In genomic region chr10:116470768-116471415, GRCh38 we compare ENCODE assay signal across 9 cellular contexts. TPM values are rescaled to one million over a fixed set of nuclear protein-coding genes. Genes with fewer than 3 reads are reported as not detected.
DNase-seq lines count a peak whose midpoint lies in the region; ATAC-seq, FAIRE-seq and TF ChIP-seq lines count a peak whose summit lies in the region.
"Had no signal": no experiment of that assay in that cellular context is flagged by ENCODE, and none has a peak within 500 bp of the region (broad histone marks: within the 10 kb centered on the region; RNA-seq: fewer than 3 reads in every experiment).

No MANE protein-coding gene starts in this region.

- peak; percentile 99 for ATAC-seq in HCT116
- ATAC-seq in activated naive CD8-positive, alpha-beta T cell treated with anti-CD3 and anti-CD28 coated beads, Interleukin-2, amount 50 U/mL, for 24 hours, result no peak
- no peak for ATAC-seq in HG03439 (IDR thresholded peaks at IDR 0.05; ENCODE audit: unreplicated experiment)

- CTCF ChIA-PET in HCT116 (lab: Charles Lee), result interaction anchor here (0.7 to 1.6 kb wide), 13 partner anchors 9 to 705 kb away, joined by 3 to 10 read pairs (median 4); no protein-coding TSS in a partner anchor
- CTCF ChIA-PET in RWPE1 (lab: Yijun Ruan, JAX), result interaction anchor here (0.6 to 1.2 kb wide), 5 partner anchors 14 to 1182 kb away, joined by 3 to 4 read pairs (median 3); no protein-coding TSS in a partner anchor

- DNase-seq in AML-193 (lab: John Stamatoyannopoulos, UW) (peak; percentile 6 to 22), HCT116 (ENCODE audit: low read depth, low spot score) (peak; percentile 33), RWPE1 (ENCODE audit: low spot score) (peak; percentile 76), keratinocyte (ENCODE audit: low read depth, low spot score) (no peak), lower leg skin (ENCODE audit: low spot score in 2 of 2) (no peak), medulla oblongata (ENCODE audit: extremely low spot score) (no peak)
- DNase-seq in activated naive CD8-positive, alpha-beta T cell treated with anti-CD3 and anti-CD28 coated beads, Interleukin-2, amount 50 U/mL, for 24 hours, result no peak

- WGBS in lower leg skin, 2 donors, result 71 to 75% methylated on average over 6 of the region's 6 CpGs

- H3K36me3 ChIP-seq in HCT116 (ENCODE audit: control insufficient read depth in 1 of 2, insufficient read depth in 2 of 2, low read length in 2 of 2) (no peaks in the 10 kb centered on the region), keratinocyte (ENCODE audit: control insufficient read depth in 2 of 2, extremely low read depth in 1 of 2, insufficient read depth in 2 of 2, low read length in 2 of 2) (peaks cover 14 to 16% of the 10 kb centered on the region in 2 experiments)

- TF ChIP-seq RAD21 in HCT116 (IDR thresholded peaks at IDR 0.05; ENCODE audit: low read depth), result peak; percentile 79

- RAD21 ChIA-PET in HCT116 (lab: Charles Lee; ENCODE audit: low non-redundant PET in 1 of 2, low total read pairs in 2 of 2, uncharacterized antibody in 2 of 2, unreplicated experiment in 2 of 2), result interaction anchor here in 1 of 2 experiments (1.2 kb wide), 1 partner anchor 317 kb away, joined by 3 read pairs; no protein-coding TSS in a partner anchor

- no peak overlapping the region for H3K27ac Mint-ChIP-seq in activated naive CD8-positive, alpha-beta T cell treated with anti-CD3 and anti-CD28 coated beads, Interleukin-2, amount 50 U/mL, for 24 hours

- peaks cover 6% of the 10 kb centered on the region for H3K9me3 Mint-ChIP-seq in activated naive CD8-positive, alpha-beta T cell treated with anti-CD3 and anti-CD28 coated beads, Interleukin-2, amount 50 U/mL, for 24 hours

- H3K9me2 ChIP-seq in HCT116 (ENCODE audit: insufficient read depth), result no peaks in the 10 kb centered on the region

- H3K27ac ChIP-seq in HCT116 (ENCODE audit: low read depth, low read length) (no peak overlapping the region), RWPE1 (no peak overlapping the region), keratinocyte (ENCODE audit: control insufficient read depth, insufficient read depth, low read length) (no peak overlapping the region)

- dilution Hi-C loops in keratinocyte (cut with MboI; ENCODE audit: extremely low pct_ligation_motif_present, low sequenced_read_pairs), result no loop called here

- no peak overlapping the region for H3K4me3 ChIP-seq in HCT116 (replicated peaks in 1 of 2; ENCODE audit: low read depth in 1 of 2, low read length in 2 of 2)
- H3K4me3 ChIP-seq in keratinocyte (ENCODE audit: control insufficient read depth in 2 of 3, extremely low read depth in 1 of 3, insufficient read depth in 2 of 3, low read depth in 1 of 3, low read length in 3 of 3), result no peak overlapping the region
- H3K4me3 ChIP-seq in lower leg skin (ENCODE audit: low read depth, poor library complexity, severe bottlenecking), result no peak overlapping the region

- H3K4me3 Mint-ChIP-seq in activated naive CD8-positive, alpha-beta T cell treated with anti-CD3 and anti-CD28 coated beads, Interleukin-2, amount 50 U/mL, for 24 hours, result no peak overlapping the region

- intact Hi-C loops in HCT116 (cut with micrococcal nuclease) (loop anchor here (2.0 to 10.0 kb wide), 3 partner anchors 51 to 704 kb away; no protein-coding TSS in a partner anchor), lower leg skin (cut with DNase I; ENCODE audit: low total_unique reads) (no loop called here)

- FAIRE-seq in keratinocyte (lab: Jason Lieb, UNC), result peak; percentile 34

- H3K4me2 ChIP-seq in HCT116 (ENCODE audit: low read length), result peak overlapping the region; percentile 38
- no peak overlapping the region for H3K4me2 ChIP-seq in keratinocyte (ENCODE audit: control insufficient read depth, extremely low read depth, insufficient read depth, low read depth, low read length)

- TF ChIP-seq POLR2A in HCT116 (IDR thresholded peaks at IDR 0.05; ENCODE audit: borderline replicate concordance, extremely low read depth, insufficient read depth, insufficient read length) (no peak), lower leg skin (IDR thresholded peaks at IDR 0.05) (no peak)

- H3K27me3 ChIP-seq in HCT116 (ENCODE audit: insufficient read depth, low read length) (peaks cover 15% of the 10 kb centered on the region), keratinocyte (ENCODE audit: control insufficient read depth, extremely low read depth, insufficient read depth, low read length) (no peaks in the 10 kb centered on the region)

- H3K4me1 ChIP-seq in HCT116 (ENCODE audit: control insufficient read depth in 1 of 2, insufficient read depth in 2 of 2, low read length in 2 of 2) (peaks cover 0 to 5% of the 10 kb centered on the region in 2 experiments; a peak in 2 of 4 replicates), keratinocyte (ENCODE audit: control insufficient read depth, extremely low read depth, insufficient read depth, low read length) (peaks cover 14% of the 10 kb centered on the region)

- H3K9me1 ChIP-seq in keratinocyte (ENCODE audit: control insufficient read depth, extremely low read depth, insufficient read depth, low read length), result no peaks in the 10 kb centered on the region

- peak; percentile 72 to 90 (median 84) for TF ChIP-seq CTCF in HCT116 (IDR thresholded peaks at IDR 0.05 in 2 of 3, conservative IDR thresholded peaks at IDR 0.05 in 1 of 3; ENCODE audit: borderline replicate concordance in 1 of 3, insufficient read depth in 1 of 3, low read depth in 2 of 3, low read length in 2 of 3)
- TF ChIP-seq CTCF in RWPE1 (conservative IDR thresholded peaks at IDR 0.05; ENCODE audit: low read depth), result no peak
- peak; percentile 57 to 65 (median 58) for TF ChIP-seq CTCF in keratinocyte (optimal IDR thresholded peaks at IDR 0.05 in 1 of 3, IDR thresholded peaks at IDR 0.05 in 1 of 3, conservative IDR thresholded peaks at IDR 0.05 in 1 of 3; ENCODE audit: extremely low read depth in 1 of 3, insufficient read depth in 2 of 3, low read length in 3 of 3)
- TF ChIP-seq CTCF in lower leg skin (IDR thresholded peaks at IDR 0.05), result no peak

- H3K9ac ChIP-seq in HCT116 (ENCODE audit: low read length) (no peak overlapping the region), keratinocyte (ENCODE audit: control insufficient read depth, extremely low read depth, insufficient read depth, low read length) (no peak overlapping the region)

- H3K79me2 ChIP-seq in HCT116 (ENCODE audit: insufficient read depth, low read length) (no peaks in the 10 kb centered on the region), keratinocyte (ENCODE audit: control insufficient read depth, insufficient read depth, low read length) (no peaks in the 10 kb centered on the region)

- no TSS peak for BruUV-seq in HCT116 (replicated peaks; lab: Mats Ljungman, UMichigan)

- POLR2A ChIA-PET in HCT116 (lab: Charles Lee), result no interaction called here
- POLR2A ChIA-PET in RWPE1 (lab: Yijun Ruan, JAX; ENCODE audit: low non-redundant PET), result no interaction called here

- peaks cover 2% of the 10 kb centered on the region for H3K4me1 Mint-ChIP-seq in activated naive CD8-positive, alpha-beta T cell treated with anti-CD3 and anti-CD28 coated beads, Interleukin-2, amount 50 U/mL, for 24 hours

- H2AFZ ChIP-seq in HCT116 (ENCODE audit: low read depth, low read length, poor library complexity, severe bottlenecking), result peak overlapping the region; percentile 79
- no peak overlapping the region for H2AFZ ChIP-seq in keratinocyte (ENCODE audit: control insufficient read depth, low read length)

- H4K20me1 ChIP-seq in HCT116 (ENCODE audit: insufficient read depth) (no peaks in the 10 kb centered on the region), keratinocyte (ENCODE audit: control insufficient read depth, extremely low read depth, insufficient read depth, low read length) (no peaks in the 10 kb centered on the region)

- H3K9me3 ChIP-seq in HCT116 (ENCODE audit: control insufficient read depth in 1 of 2, insufficient read depth in 1 of 2, low read depth in 1 of 2, low read length in 2 of 2) (no peaks in the 10 kb centered on the region), keratinocyte (ENCODE audit: control insufficient read depth, low read depth, low read length) (no peaks in the 10 kb centered on the region)

- no peaks in the 10 kb centered on the region for H3K36me3 Mint-ChIP-seq in activated naive CD8-positive, alpha-beta T cell treated with anti-CD3 and anti-CD28 coated beads, Interleukin-2, amount 50 U/mL, for 24 hours (ENCODE audit: low read depth)

- H3K27me3 Mint-ChIP-seq in activated naive CD8-positive, alpha-beta T cell treated with anti-CD3 and anti-CD28 coated beads, Interleukin-2, amount 50 U/mL, for 24 hours, result peaks cover 8% of the 10 kb centered on the region

TF ChIP-seq in HCT116, 20 proteins besides CTCF, POLR2A, EP300 and RAD21 (continues in another document):
- no peak for TF ChIP-seq CBX3 (IDR thresholded peaks at IDR 0.05; ENCODE audit: low read depth)
- TF ChIP-seq JUND (IDR thresholded peaks at IDR 0.05), result no peak
- no peak for TF ChIP-seq ZNF274 (IDR thresholded peaks at IDR 0.05; ENCODE audit: low read depth, low read length)
- peak; percentile 21 for TF ChIP-seq YY1 (IDR thresholded peaks at IDR 0.05; ENCODE audit: extremely low read depth, insufficient replicate concordance, low read depth, low read length)
- TF ChIP-seq MAX (IDR thresholded peaks at IDR 0.05), result no peak

RNA-seq across cellular contexts. Expression of gene PNLIPRP3, which starts 43.2 kb away (rescaled TPM):
- total RNA-seq in HCT116 (2021; ENCODE audit: unreplicated experiment), result not detected
- polyA plus RNA-seq in HCT116 (2012), result not detected in 2 replicates
- polyA plus RNA-seq in keratinocyte, result 64.5 to 120 TPM (median 117 TPM) in 3 replicates
- polyA plus RNA-seq in keratinocyte (2011; ENCODE audit: low read depth), result 107 TPM
- polyA plus RNA-seq in keratinocyte (2011; cell fraction: cytosol; rRNA removed), result 33.8 and 60.8 TPM in 2 replicates
- 154 and 190 TPM in 2 replicates for polyA plus RNA-seq in keratinocyte (2011; cell fraction: nucleus; rRNA removed)
- 54.9 and 152 TPM in 2 replicates for polyA plus RNA-seq in keratinocyte (2012; ENCODE audit: low replicate concordance)
- polyA minus RNA-seq in keratinocyte, result 8.3 to 45.4 TPM (median 41.8 TPM) in 3 replicates
- polyA minus RNA-seq in keratinocyte (2011; cell fraction: cytosol; rRNA and poly(A)+ RNA removed), result 26.1 TPM
- polyA minus RNA-seq in keratinocyte (2011; cell fraction: nucleus; rRNA and poly(A)+ RNA removed), result 87.7 and 152 TPM in 2 replicates
- total RNA-seq in lower leg skin, result 10 to 100 TPM; 27.2 to 82.8 (median 45.7) TPM
- total RNA-seq: activated CD8-positive, alpha-beta memory T cell treated with anti-CD3 and anti-CD28 coated beads for 36 hours had no signal

Comparison
In these comparisons a context has a peak if more than half of its experiments do, and no peak if none do; other contexts are left out.
1. DNase-seq: peak in AML-193 (2 of 2), HCT116 (single experiment) and RWPE1 (single experiment); none in keratinocyte (single experiment), lower leg skin (0 of 2), medulla oblongata (single experiment) and activated naive CD8-positive, alpha-beta T cell treated with anti-CD3 and anti-CD28 coated beads, Interleukin-2, amount 50 U/mL, for 24 hours (single experiment).
2. CTCF ChIP-seq: peak in HCT116 (3 of 3) and keratinocyte (3 of 3); none in RWPE1 (single experiment) and lower leg skin (0 of 3).
3. RNA of gene PNLIPRP3, which starts 43.2 kb away (total RNA-seq): 27.2 to 82.8 TPM in lower leg skin; not detected in HCT116 (single experiment); every median in the first group is over 10 times any median in the second.